ENCODE assay signal across 8 cellular contexts in the genomic region with DNA sequence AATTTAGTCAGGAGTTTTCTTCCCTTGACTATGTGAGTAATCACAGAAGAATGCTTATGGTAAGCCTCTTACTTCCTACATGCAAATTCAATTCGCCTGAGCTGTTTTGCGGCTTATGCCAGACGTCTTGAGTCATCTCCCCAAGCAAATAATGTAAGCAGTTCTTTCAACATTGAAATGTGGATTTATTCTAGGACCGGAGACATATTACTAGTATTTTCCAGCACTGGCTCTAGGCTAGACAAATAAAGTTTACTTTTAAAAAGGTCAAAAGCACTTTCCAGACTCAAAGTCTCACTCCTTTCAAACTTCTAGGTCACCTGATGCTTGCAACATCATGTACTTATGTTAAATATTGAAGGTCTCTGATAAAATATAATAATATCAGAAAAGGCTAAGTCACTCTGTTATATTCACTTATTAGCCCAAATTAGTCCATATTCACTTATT. TPM values are rescaled to one million over a fixed set of nuclear protein-coding genes. Genes with fewer than 3 reads are reported as not detected.
DNase-seq lines count a peak whose midpoint lies in the region; ATAC-seq and TF ChIP-seq lines count a peak whose summit lies in the region.

No MANE protein-coding gene starts in this region.

- no peak for TF ChIP-seq CTCF in GM06990 (IDR thresholded peaks at IDR 0.05; ENCODE audit: insufficient read depth, low read length, poor library complexity, severe bottlenecking)
- TF ChIP-seq CTCF in lower lobe of right lung (IDR thresholded peaks at IDR 0.05), result no peak

- ATAC-seq in GM21528 (IDR thresholded peaks at IDR 0.05; ENCODE audit: low FRiP score, unreplicated experiment) (peak; percentile 86), lower lobe of right lung (peak; percentile 85 to 95)

- H3K36me3 ChIP-seq in GM06990 (ENCODE audit: control insufficient read depth, insufficient read depth, low read length), result no peaks in the 10 kb centered on the region
- no peaks in the 10 kb centered on the region for H3K36me3 ChIP-seq in lower lobe of right lung
- no peaks in the 10 kb centered on the region for H3K36me3 ChIP-seq in H7 (replicated peaks; ENCODE audit: control insufficient read depth, insufficient read depth, low read length)

- peak; percentile 60 for DNase-seq in GM06990 (ENCODE audit: extremely low read depth, insufficient read length)
- peak; percentile 98 for DNase-seq in HT1080 (ENCODE audit: low read depth)
- peak; percentile 97 for DNase-seq in astrocyte of the hippocampus (ENCODE audit: low read depth, low spot score)
- no peak for DNase-seq in lower lobe of right lung
- DNase-seq in NAMALWA (ENCODE audit: low spot score), result no peak
- DNase-seq in DMS 273 treated with DMSO at 0.1 percent for 48 hours (lab: John Stamatoyannopoulos, UW), result no peak
- DNase-seq in H7, result no peak

- no peaks in the 10 kb centered on the region for H3K9me3 ChIP-seq in lower lobe of right lung

- intact Hi-C loops in lower lobe of right lung (cut with DNase I), result no loop called here

- H3K27ac ChIP-seq in lower lobe of right lung, result peak overlapping the region; percentile 46

- H3K4me1 ChIP-seq in lower lobe of right lung, result peaks cover 28% of the 10 kb centered on the region

- H3K27me3 ChIP-seq in GM06990 (replicated peaks; ENCODE audit: control insufficient read depth, insufficient read depth, low read length) (no peaks in the 10 kb centered on the region), lower lobe of right lung (ENCODE audit: low read depth) (no peaks in the 10 kb centered on the region), H7 (ENCODE audit: control insufficient read depth, insufficient read depth, low read length) (no peaks in the 10 kb centered on the region)

- no peak overlapping the region for H3K4me3 ChIP-seq in GM06990 (replicated peaks; ENCODE audit: low read depth, low read length)
- no peak overlapping the region for H3K4me3 ChIP-seq in lower lobe of right lung
- H3K4me3 ChIP-seq in H7 (ENCODE audit: insufficient read depth, low read depth, low read length), result no peak overlapping the region

RNA-seq across cellular contexts. Expression of a gene that starts 38.1 kb away (rescaled TPM):
- total RNA-seq in HT1080 (2014; rRNA removed; shearing (Covaris generic)), result not detected in 2 replicates
- not detected in 2 replicates for polyA plus RNA-seq in HT1080 (2015; cell fraction: cytosol; rRNA removed)
- not detected in 2 replicates for polyA plus RNA-seq in HT1080 (2015; cell fraction: nucleus; rRNA removed)
- total RNA-seq in lower lobe of right lung, result not detected
- not detected in 2 replicates for total RNA-seq in H7 (2014; rRNA removed; shearing (Covaris generic))

Comparison
In these comparisons a context has a peak if more than half of its experiments do, and no peak if none do; other contexts are left out.
1. DNase-seq: peak in GM06990 (single experiment), HT1080 (single experiment) and astrocyte of the hippocampus (single experiment); none in lower lobe of right lung (single experiment), NAMALWA (single experiment), DMS 273 treated with DMSO at 0.1 percent for 48 hours (single experiment) and H7 (single experiment).